ENCODE assay signal across 28 cellular contexts in genomic region chr3:186049001-186049400, GRCh38.
"Had no signal": no experiment of that assay in that cellular context is flagged by ENCODE, and none has a peak within 500 bp of the region (broad histone marks: within the 10 kb centered on the region; RNA-seq: fewer than 3 reads in every experiment).

No MANE protein-coding gene starts in this region.

- H3K9me3 ChIP-seq: ascending aorta had no signal

- H3K4me1 ChIP-seq: ascending aorta had no signal

- DNase-seq: activated B cell treated with CpG ODN at 0.5 μM for 24 hours; activated CD4-positive, alpha-beta memory T cell treated with anti-CD3 and anti-CD28 coated beads, Interleukin-2, amount 10 ng/mL, durations not matched to agents 7 days and 5 days; activated CD4-positive, alpha-beta T cell treated with anti-CD3 and anti-CD28 coated beads for 48 hours; activated CD4-positive, alpha-beta T cell treated with anti-CD3 and anti-CD28 coated beads, Interleukin-2, amount 10 ng/mL, durations not matched to agents 7 days and 5 days; activated CD4-positive, alpha-beta T cell treated with anti-CD3 and anti-CD28 coated beads, Interleukin-2, amount 50 U/mL, for 48 hours; activated CD4-positive, CD25-positive, alpha-beta regulatory T cell treated with anti-CD3 and anti-CD28 coated beads, Interleukin-2, amount 50 U/mL, for 72 hours; activated CD8-positive, alpha-beta memory T cell treated with anti-CD3 and anti-CD28 coated beads for 24 hours; activated CD8-positive, alpha-beta memory T cell treated with anti-CD3 and anti-CD28 coated beads, Interleukin-2, amount 10 ng/mL, durations not matched to agents 7 days and 5 days; activated CD8-positive, alpha-beta memory T cell treated with anti-CD3 and anti-CD28 coated beads, Interleukin-2, amount 50 U/mL, for 48 hours; activated CD8-positive, alpha-beta T cell treated with anti-CD3 and anti-CD28 coated beads, Interleukin-2, amount 10 ng/mL, durations not matched to agents 7 days and 5 days; activated effector memory CD4-positive, alpha-beta T cell treated with Interleukin-2 at 50 U/mL for 16 hours; activated gamma-delta T cell; activated naive CD4-positive, alpha-beta T cell treated with anti-CD3 and anti-CD28 coated beads, Interleukin-2, amount 10 ng/mL, durations not matched to agents 7 days and 5 days; activated naive CD4-positive, alpha-beta T cell treated with Interleukin-2 at 50 U/mL for 16 hours; activated naive CD8-positive, alpha-beta T cell treated with anti-CD3 and anti-CD28 coated beads, Interleukin-2, amount 10 ng/mL, durations not matched to agents 7 days and 5 days; activated naive CD8-positive, alpha-beta T cell treated with anti-CD3 and anti-CD28 coated beads, Interleukin-2, amount 50 U/mL, for 24 hours; activated T-cell treated with anti-CD3 and anti-CD28 coated beads, Interleukin-2, amount 50 U/mL, for 24 hours; activated T-cell treated with anti-CD3 and anti-CD28 coated beads, Interleukin-2, amount 50 U/mL, for 48 hours; amygdala; anterior cingulate cortex; caudate nucleus; cerebellar nuclear complex; T-helper 1 cell; T-helper 2 cell; T-helper 9 cell had no signal

- H3K27me3 ChIP-seq: ascending aorta, cardiac muscle cell had no signal

- H3K27ac ChIP-seq: ascending aorta, cardiac muscle cell, VCaP had no signal

- H3K4me3 ChIP-seq: ascending aorta, cardiac muscle cell had no signal

- H3K36me3 ChIP-seq: cardiac muscle cell had no signal
